In the genomic region with DNA sequence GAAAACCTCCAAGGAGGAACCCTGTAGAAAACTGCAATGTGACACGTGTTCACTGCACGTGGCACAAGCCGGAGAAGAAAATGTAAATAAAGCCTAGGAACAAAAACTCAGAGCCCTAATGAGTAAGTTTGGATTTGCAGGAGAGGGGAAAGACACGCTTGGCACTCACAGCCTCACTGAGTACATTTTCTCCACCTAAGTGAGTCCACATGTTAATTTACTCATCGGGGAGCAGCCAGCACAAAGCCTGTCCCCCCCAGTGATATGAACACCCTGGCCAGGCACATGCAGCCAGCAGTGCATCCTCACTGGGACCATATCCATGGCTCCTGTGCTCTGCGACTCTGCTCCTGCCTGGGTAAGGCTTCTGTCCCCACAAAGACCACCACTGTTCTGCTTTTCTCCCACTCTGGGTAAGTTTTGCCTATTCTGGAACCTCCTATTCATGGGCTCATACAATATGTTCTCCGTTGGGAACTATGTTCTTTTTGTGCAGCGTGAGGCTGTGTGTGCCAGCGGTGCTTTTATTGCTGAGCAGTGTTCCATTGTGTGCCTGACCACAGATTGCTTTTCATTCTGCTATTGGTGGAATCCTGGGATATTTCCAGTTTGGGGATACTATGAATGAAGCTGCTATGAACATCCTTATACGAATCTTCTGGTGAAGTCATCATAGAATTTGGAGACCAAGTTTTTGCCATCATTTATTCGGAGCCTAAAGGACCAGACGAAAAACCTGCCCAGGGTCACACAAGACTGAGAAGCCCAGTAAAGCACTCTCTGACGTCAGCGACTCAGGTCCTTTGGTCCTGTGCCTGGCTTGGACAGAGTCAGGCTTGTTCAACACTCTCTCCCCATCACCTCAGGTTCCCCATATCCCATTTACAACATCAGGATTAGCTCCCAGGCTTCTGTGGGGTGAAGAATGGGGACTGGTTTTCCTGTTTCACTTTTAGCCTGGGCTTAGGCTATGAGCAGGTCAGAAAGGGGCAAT, we compare ENCODE assay signal across 14 cellular contexts. TPM values are rescaled to one million over a fixed set of nuclear protein-coding genes. Genes with fewer than 3 reads are reported as not detected.
DNase-seq lines count a peak whose midpoint lies in the region; ATAC-seq and TF ChIP-seq lines count a peak whose summit lies in the region.
"Had no signal": no experiment of that assay in that cellular context is flagged by ENCODE, and none has a peak within 500 bp of the region (broad histone marks: within the 10 kb centered on the region; RNA-seq: fewer than 3 reads in every experiment).

No MANE protein-coding gene starts in this region.

- H3K4me3 Mint-ChIP-seq in T-helper 17 cell (no peak overlapping the region), mesothelial cell of epicardium (no peak overlapping the region)

- no peak for TF ChIP-seq CTCF in mesothelial cell of epicardium (IDR thresholded peaks at IDR 0.05; ENCODE audit: unreplicated experiment)

- peak; percentile 52 for DNase-seq in EH (ENCODE audit: low read depth)
- DNase-seq in T-helper 17 cell: no peak
- DNase-seq in inferior parietal cortex (ENCODE audit: extremely low spot score): peak; percentile 44
- no peak for DNase-seq in left colon
- DNase-seq in activated CD4-positive, alpha-beta T cell treated with anti-CD3 and anti-CD28 coated beads for 1 hour: no peak
- DNase-seq in NCI-H524 treated with DMSO at 0.1 percent for 48 hours (lab: John Stamatoyannopoulos, UW): no peak
- no peak for DNase-seq in mesothelial cell of epicardium (ENCODE audit: low spot score in 2 of 2, unreplicated experiment in 2 of 2)
- DNase-seq: activated CD4-positive, alpha-beta T cell treated with anti-CD3 and anti-CD28 coated beads, Interleukin-2, amount 50 U/mL, for 1 hour; kidney glomerular epithelial cell; NCI-H2227 treated with DMSO at 0.1 percent for 48 hours had no signal

- H3K36me3 Mint-ChIP-seq in T-helper 17 cell (ENCODE audit: low read depth): no peaks in the 10 kb centered on the region
- H3K36me3 Mint-ChIP-seq in mesothelial cell of epicardium: no peaks in the 10 kb centered on the region

- intact Hi-C loops in left colon (cut with DNase I, micrococcal nuclease): no loop called here

- ATAC-seq in T-helper 17 cell: no peak
- ATAC-seq in left colon: no peak

- peak overlapping the region; percentile 83 for H3K27ac ChIP-seq in stomach smooth muscle (ENCODE audit: low read length)
- H3K27ac ChIP-seq: ascending aorta, SJCRH30 had no signal

- H3K4me1 Mint-ChIP-seq in T-helper 17 cell (peaks cover 22% of the 10 kb centered on the region), mesothelial cell of epicardium (peaks cover 11% of the 10 kb centered on the region)

- no peaks in the 10 kb centered on the region for H3K27me3 ChIP-seq in stomach smooth muscle (ENCODE audit: control insufficient read depth in 1 of 2, insufficient read depth in 2 of 2, low read length in 2 of 2)
- H3K27me3 ChIP-seq: ascending aorta, SJCRH30 had no signal

- no peaks in the 10 kb centered on the region for H3K36me3 ChIP-seq in stomach smooth muscle (ENCODE audit: control insufficient read depth in 2 of 2, insufficient read depth in 2 of 2, low read length in 2 of 2)
- H3K36me3 ChIP-seq: ascending aorta, SJCRH30 had no signal

- no peaks in the 10 kb centered on the region for H3K9me3 ChIP-seq in T-helper 17 cell (ENCODE audit: control insufficient read depth, low read length, poor library complexity, severe bottlenecking)
- no peaks in the 10 kb centered on the region for H3K9me3 ChIP-seq in stomach smooth muscle (ENCODE audit: control insufficient read depth in 2 of 2, low read length in 2 of 2)
- H3K9me3 ChIP-seq: ascending aorta, SJCRH30 had no signal

- H3K9ac ChIP-seq in stomach smooth muscle (ENCODE audit: low read length in 2 of 2): peak overlapping the region in 1 of 2 donors; percentile 51

- peaks cover 32% of the 10 kb centered on the region for H3K4me1 ChIP-seq in stomach smooth muscle (ENCODE audit: control insufficient read depth, insufficient read depth, low read length)

- peak overlapping the region; percentile 12 to 60 for H3K4me3 ChIP-seq in stomach smooth muscle (ENCODE audit: low read length in 2 of 2)
- H3K4me3 ChIP-seq: ascending aorta, SJCRH30 had no signal

- H3K27me3 Mint-ChIP-seq in T-helper 17 cell (no peaks in the 10 kb centered on the region), mesothelial cell of epicardium (ENCODE audit: low read depth) (no peaks in the 10 kb centered on the region)

- H3K27ac Mint-ChIP-seq in T-helper 17 cell (peak overlapping the region; percentile 83), mesothelial cell of epicardium (no peak overlapping the region)

- H3K9me3 Mint-ChIP-seq in mesothelial cell of epicardium: no peaks in the 10 kb centered on the region

RNA-seq across cellular contexts. Expression of a gene that starts 53.3 kb away (rescaled TPM):
- total RNA-seq in T-helper 17 cell (under 1 TPM; 0.25 to 0.57 TPM), left colon (1 to 10 TPM; 4.0 to 4.6 TPM), mesothelial cell of epicardium (2.7 to 4.8 TPM (median 4.2 TPM) in 3 replicates)
- total RNA-seq: renal cortical epithelial cell had no signal

Comparison
In these comparisons a context has a peak if more than half of its experiments do, and no peak if none do; other contexts are left out.
1. DNase-seq: peak in EH (single experiment) and inferior parietal cortex (single experiment); none in T-helper 17 cell (0 of 3), left colon (0 of 2), activated CD4-positive, alpha-beta T cell treated with anti-CD3 and anti-CD28 coated beads for 1 hour (single experiment), NCI-H524 treated with DMSO at 0.1 percent for 48 hours (single experiment) and mesothelial cell of epicardium (0 of 2).